Comparison of ENCODE assay signal across 23 cellular contexts in genomic region chr2:217694296-217694695, GRCh38.
DNase-seq lines count a peak whose midpoint lies in the region; ATAC-seq and TF ChIP-seq lines count a peak whose summit lies in the region.
"Had no signal": no experiment of that assay in that cellular context is flagged by ENCODE, and none has a peak within 500 bp of the region (broad histone marks: within the 10 kb centered on the region; RNA-seq: fewer than 3 reads in every experiment).

No MANE protein-coding gene starts in this region.

- H3K27ac ChIP-seq in right atrium auricular region: peak overlapping the region; percentile 1 to 34
- peak overlapping the region in 1 of 10 donors; percentile 43 for H3K27ac ChIP-seq in heart right ventricle
- H3K27ac ChIP-seq in gastroesophageal sphincter: peak overlapping the region; percentile 20 to 50 (median 37)
- H3K27ac ChIP-seq in trophoblast cell (ENCODE audit: low read depth, low read length): no peak overlapping the region
- H3K27ac ChIP-seq in caudate nucleus (ENCODE audit: low read depth, low read length): no peak overlapping the region
- H3K27ac ChIP-seq: BLaER1, dorsolateral prefrontal cortex had no signal

- H4K8ac ChIP-seq in trophoblast cell (ENCODE audit: low read depth, low read length): no peak overlapping the region

- no peaks in the 10 kb centered on the region for H3K79me1 ChIP-seq in trophoblast cell (ENCODE audit: low read length)

- no peak overlapping the region for H4K12ac ChIP-seq in trophoblast cell (ENCODE audit: low read depth, low read length)

- H3K4ac ChIP-seq in trophoblast cell (ENCODE audit: low read depth, low read length): no peak overlapping the region

- H3K4me2 ChIP-seq in trophoblast cell (ENCODE audit: low read length): no peak overlapping the region
- H3K4me2 ChIP-seq: smooth muscle cell had no signal

- ATAC-seq in heart right ventricle (no peak), gastroesophageal sphincter (no peak), HG02852 (IDR thresholded peaks at IDR 0.05; ENCODE audit: unreplicated experiment) (no peak)

- WGBS in heart right ventricle, 2 donors: 97 to 100% methylated on average over 1 of the region's 1 CpG
- 100% methylated on average over 1 of the region's 1 CpG; no CpG with 5 or more reads in 1 of the 2 donors for WGBS in gastroesophageal sphincter (ENCODE audit: low coverage in 1 of 2), 2 donors
- WGBS in trophoblast cell (ENCODE audit: extremely low coverage, insufficient coverage, insufficient read length): no CpG with 5 or more reads among the region's 1 CpG

- no peak overlapping the region for H4K91ac ChIP-seq in trophoblast cell (ENCODE audit: low read depth, low read length)

- no peak overlapping the region for H3K23ac ChIP-seq in trophoblast cell (ENCODE audit: low read length)

- H2AK5ac ChIP-seq in trophoblast cell (ENCODE audit: low read length): no peak overlapping the region

- H3K14ac ChIP-seq in trophoblast cell (ENCODE audit: low read length): no peak overlapping the region

- no peak overlapping the region for H2AFZ ChIP-seq in trophoblast cell (ENCODE audit: insufficient read depth, low read length, poor library complexity)

- H3K4me1 ChIP-seq in right atrium auricular region (peaks cover 0 to 13% of the 10 kb centered on the region in 2 donors), heart right ventricle (peaks cover 0 to 14% (median 0%) of the 10 kb centered on the region in 9 donors), gastroesophageal sphincter (peaks cover 10 to 54% (median 13%) of the 10 kb centered on the region in 3 donors), trophoblast cell (ENCODE audit: control insufficient read depth in 1 of 2, insufficient read depth in 2 of 2, low read length in 2 of 2) (peaks cover 4 to 5% of the 10 kb centered on the region in 2 experiments)
- H3K4me1 ChIP-seq: Caco-2, HAP-1 had no signal

- H3K79me2 ChIP-seq in trophoblast cell (ENCODE audit: control insufficient read depth, insufficient read depth, low read length, poor library complexity): no peaks in the 10 kb centered on the region

- intact Hi-C loops in heart right ventricle (cut with DNase I): no loop called here

- no peak for TF ChIP-seq EP300 in gastroesophageal sphincter (IDR thresholded peaks at IDR 0.05)

- no peak overlapping the region for H2BK120ac ChIP-seq in trophoblast cell (ENCODE audit: insufficient read depth, low read length, poor library complexity)

- H3K9ac ChIP-seq in trophoblast cell (ENCODE audit: low read length): no peak overlapping the region
- H3K9ac ChIP-seq: BLaER1 had no signal

- H3K4me3 ChIP-seq in right atrium auricular region (no peak overlapping the region), heart right ventricle (no peak overlapping the region), gastroesophageal sphincter (no peak overlapping the region), trophoblast cell (ENCODE audit: low read depth, low read length) (no peak overlapping the region)
- H3K4me3 ChIP-seq: BLaER1, dorsolateral prefrontal cortex, HAP-1, smooth muscle cell, upper lobe of left lung had no signal

- TF ChIP-seq POLR2A in gastroesophageal sphincter (IDR thresholded peaks at IDR 0.05): no peak

- no peak for DNase-seq in right atrium auricular region (ENCODE audit: low spot score)
- DNase-seq in heart right ventricle: no peak
- peak; percentile 10 to 88 for DNase-seq in trophoblast cell
- no peak for DNase-seq in SIG-M5 treated with dmso at 0.1 percent for 504 hours (lab: John Stamatoyannopoulos, UW; ENCODE audit: unreplicated experiment)
- no peak for DNase-seq in caudate nucleus (lab: John Stamatoyannopoulos, UW)
- no peak for DNase-seq in middle frontal gyrus (ENCODE audit: extremely low spot score, low spot score)
- DNase-seq: activated CD4-positive, alpha-beta T cell treated with anti-CD3 and anti-CD28 coated beads for 4 hours; Caco-2; dorsolateral prefrontal cortex; Karpas-422; NCI-H1417 treated with DMSO at 0.1 percent for 48 hours; NCI-H524 treated with DMSO at 0.1 percent for 48 hours; nephron progenitor cell; Right ventricle myocardium superior; stimulated activated CD4-positive, alpha-beta T cell treated with anti-CD3 and anti-CD28 coated beads, Interleukin-2, amount 100 ng/mL, for 48 hours; stimulated activated naive CD4-positive, alpha-beta T cell treated with Interleukin-2 at 50 U/mL for 16 hours; T-helper 1 cell; upper lobe of left lung had no signal

- H3K18ac ChIP-seq in trophoblast cell (ENCODE audit: low read length): no peak overlapping the region

- no peak for TF ChIP-seq CTCF in right atrium auricular region (IDR thresholded peaks at IDR 0.05)
- TF ChIP-seq CTCF in heart right ventricle (IDR thresholded peaks at IDR 0.05): no peak
- TF ChIP-seq CTCF in gastroesophageal sphincter (IDR thresholded peaks at IDR 0.05): no peak

- H3K27me3 ChIP-seq in right atrium auricular region (no peaks in the 10 kb centered on the region), heart right ventricle (no peaks in the 10 kb centered on the region), gastroesophageal sphincter (no peaks in the 10 kb centered on the region), trophoblast cell (ENCODE audit: insufficient read depth, low read length) (no peaks in the 10 kb centered on the region)
- H3K27me3 ChIP-seq: BLaER1, dorsolateral prefrontal cortex, upper lobe of left lung had no signal

- no peak overlapping the region for H2BK12ac ChIP-seq in trophoblast cell (ENCODE audit: low read length)

- no peak overlapping the region for H2BK5ac ChIP-seq in trophoblast cell (ENCODE audit: low read depth, low read length, poor library complexity)

- H3K9me3 ChIP-seq in right atrium auricular region: no peaks in the 10 kb centered on the region
- no peaks in the 10 kb centered on the region for H3K9me3 ChIP-seq in heart right ventricle
- H3K9me3 ChIP-seq in gastroesophageal sphincter: no peaks in the 10 kb centered on the region
- H3K9me3 ChIP-seq in trophoblast cell (ENCODE audit: insufficient read depth, low read depth, low read length): no peaks in the 10 kb centered on the region
- H3K9me3 ChIP-seq: BLaER1, Caco-2, HAP-1, upper lobe of left lung had no signal

- H3K36me3 ChIP-seq in right atrium auricular region (no peaks in the 10 kb centered on the region), heart right ventricle (no peaks in the 10 kb centered on the region), gastroesophageal sphincter (no peaks in the 10 kb centered on the region), trophoblast cell (ENCODE audit: control insufficient read depth in 1 of 2, insufficient read depth in 2 of 2, low read length in 2 of 2) (no peaks in the 10 kb centered on the region)
- H3K36me3 ChIP-seq: BLaER1, HAP-1, upper lobe of left lung had no signal

Comparison
In these comparisons a context has a peak if more than half of its experiments do, and no peak if none do; other contexts are left out.
1. DNase-seq: peak in trophoblast cell (2 of 2); none in right atrium auricular region (single experiment), heart right ventricle (0 of 2), SIG-M5 treated with dmso at 0.1 percent for 504 hours (single experiment), caudate nucleus (0 of 61) and middle frontal gyrus (single experiment).
2. H3K27ac ChIP-seq: peak in right atrium auricular region (2 of 2) and gastroesophageal sphincter (4 of 4); none in trophoblast cell (single experiment) and caudate nucleus (single experiment).